In the genomic region with DNA sequence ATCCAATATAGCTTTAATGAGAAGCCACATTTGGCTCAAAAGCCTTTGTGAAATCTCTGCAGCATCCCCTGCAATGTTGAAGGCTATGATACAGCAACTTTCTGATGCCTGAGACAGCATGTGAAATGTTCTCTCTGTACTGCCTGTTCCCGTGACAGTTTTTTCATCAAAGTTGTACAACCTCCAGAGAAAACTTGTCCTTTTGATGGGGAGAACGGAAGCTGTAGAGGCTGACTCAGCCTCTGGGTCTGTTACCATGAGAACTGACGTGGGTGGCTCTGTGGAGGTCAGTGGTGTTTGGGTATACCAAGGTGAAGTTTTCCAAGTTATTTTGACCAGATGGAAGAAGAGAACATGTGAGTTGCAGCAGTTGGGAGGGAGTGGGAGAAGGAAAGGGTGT, we compare ENCODE assay signal across 11 cellular contexts. TPM values are rescaled to one million over a fixed set of nuclear protein-coding genes. Genes with fewer than 3 reads are reported as not detected.
DNase-seq lines count a peak whose midpoint lies in the region; ATAC-seq and TF ChIP-seq lines count a peak whose summit lies in the region.
"Had no signal": no experiment of that assay in that cellular context is flagged by ENCODE, and none has a peak within 500 bp of the region (broad histone marks: within the 10 kb centered on the region; RNA-seq: fewer than 3 reads in every experiment).

No MANE protein-coding gene starts in this region.

- H3K4me1 ChIP-seq in GM23248 (ENCODE audit: insufficient read depth) (peaks cover 17% of the 10 kb centered on the region), mammary epithelial cell (ENCODE audit: insufficient read depth, low read length) (peaks cover 10% of the 10 kb centered on the region), OCI-LY7 (ENCODE audit: insufficient read depth, low read length, poor library complexity, severe bottlenecking) (no peaks in the 10 kb centered on the region)

- dilution Hi-C loops in mammary epithelial cell (cut with HindIII; ENCODE audit: low sequenced_read_pairs): no loop called here

- intact Hi-C loops in mammary epithelial cell (cut with micrococcal nuclease) (no loop called here), OCI-LY7 (cut with micrococcal nuclease; ENCODE audit: unreplicated experiment) (no loop called here)

- peak; percentile 58 for DNase-seq in AG08395 (ENCODE audit: low spot score)
- DNase-seq in GM23248: peak; percentile 89
- DNase-seq in mammary epithelial cell: peak; percentile 47
- DNase-seq in midbrain (lab: John Stamatoyannopoulos, UW): peak; percentile 15
- no peak for DNase-seq in OCI-LY7 (ENCODE audit: low spot score)
- DNase-seq in NCI-H1092 treated with DMSO at 0.1 percent for 48 hours (lab: John Stamatoyannopoulos, UW): no peak
- no peak for DNase-seq in NCI-H82 (lab: John Stamatoyannopoulos, UW)
- DNase-seq: left cardiac atrium; NCI-H1048; stimulated activated CD4-positive, alpha-beta T cell treated with anti-CD3 and anti-CD28 coated beads, Interleukin-2, amount 100 ng/mL, for 48 hours had no signal

- H3K79me2 ChIP-seq in GM23248 (ENCODE audit: insufficient read depth): no peaks in the 10 kb centered on the region
- no peaks in the 10 kb centered on the region for H3K79me2 ChIP-seq in mammary epithelial cell (ENCODE audit: insufficient read depth, low read length)
- H3K79me2 ChIP-seq in OCI-LY7 (ENCODE audit: insufficient read depth, low read depth, low read length): no peaks in the 10 kb centered on the region

- POLR2A ChIA-PET in OCI-LY7 (lab: Charles Lee): interaction anchor here (0.7 kb wide), 1 partner anchor 273 kb away, joined by 3 read pairs; no protein-coding TSS in a partner anchor

- peak overlapping the region; percentile 76 for H3K27ac ChIP-seq in GM23248
- no peak overlapping the region for H3K27ac ChIP-seq in mammary epithelial cell (ENCODE audit: insufficient read depth, low read depth, low read length)
- H3K27ac ChIP-seq in OCI-LY7 (ENCODE audit: low read depth, low read length, poor library complexity, severe bottlenecking): no peak overlapping the region

- H3K9me3 ChIP-seq in GM23248 (ENCODE audit: low read depth): no peaks in the 10 kb centered on the region
- no peaks in the 10 kb centered on the region for H3K9me3 ChIP-seq in mammary epithelial cell (replicated peaks; ENCODE audit: insufficient read depth, low read length)
- H3K9me3 ChIP-seq in OCI-LY7 (ENCODE audit: low read length): no peaks in the 10 kb centered on the region

- peak overlapping the region; percentile 30; the same call in 1 of the 2 replicates for H3K4me3 ChIP-seq in GM23248
- no peak overlapping the region for H3K4me3 ChIP-seq in mammary epithelial cell (replicated peaks in 1 of 3; ENCODE audit: insufficient read depth in 1 of 3, low read depth in 2 of 3, low read length in 3 of 3)
- no peak overlapping the region for H3K4me3 ChIP-seq in OCI-LY7 (ENCODE audit: low read depth, low read length, poor library complexity, severe bottlenecking)

- H4K20me1 ChIP-seq in GM23248 (ENCODE audit: insufficient read depth) (no peaks in the 10 kb centered on the region), mammary epithelial cell (ENCODE audit: insufficient read depth, low read length) (no peaks in the 10 kb centered on the region), OCI-LY7 (ENCODE audit: insufficient read depth, low read length) (no peaks in the 10 kb centered on the region)

- peak overlapping the region; percentile 62; the same call in 1 of the 2 replicates for H2AFZ ChIP-seq in GM23248
- H2AFZ ChIP-seq in mammary epithelial cell (ENCODE audit: low read depth, low read length): no peak overlapping the region
- no peak overlapping the region for H2AFZ ChIP-seq in OCI-LY7 (ENCODE audit: low read length)

- ATAC-seq in HG02970 (IDR thresholded peaks at IDR 0.05; ENCODE audit: low FRiP score, unreplicated experiment): no peak
- ATAC-seq: left cardiac atrium had no signal

- WGBS in GM23248 (ENCODE audit: low coverage in 1 of 2, low lambda C conversion rate in 2 of 2, missing lambda C conversion rate in 2 of 2), 2 experiments: 0 to 4% methylated on average over 3 of the region's 3 CpGs
- 0% methylated on average over 3 of the region's 3 CpGs for WGBS in mammary epithelial cell (ENCODE audit: low coverage, missing lambda C conversion rate)

- H3K9ac ChIP-seq in GM23248: peak overlapping the region; percentile 43
- H3K9ac ChIP-seq in mammary epithelial cell (ENCODE audit: insufficient read depth, low read length): no peak overlapping the region

- in situ Hi-C loops in GM23248 (cut with MboI): no loop called here
- in situ Hi-C loops in mammary epithelial cell (cut with MboI; ENCODE audit: low sequenced_read_pairs in 2 of 2): no loop called here

- H3K9me2 ChIP-seq in GM23248 (ENCODE audit: insufficient read depth): no peaks in the 10 kb centered on the region
- no peaks in the 10 kb centered on the region for H3K9me2 ChIP-seq in OCI-LY7 (ENCODE audit: insufficient read depth, low read length)

- no peak for TF ChIP-seq CTCF in mammary epithelial cell (conservative IDR thresholded peaks at IDR 0.05 in 1 of 2, IDR thresholded peaks at IDR 0.05 in 1 of 2; ENCODE audit: extremely low read depth in 1 of 2, insufficient read depth in 1 of 2, low read depth in 1 of 2, low read length in 2 of 2)
- no peak for TF ChIP-seq CTCF in OCI-LY7 (conservative IDR thresholded peaks at IDR 0.05; ENCODE audit: low read length)

- peaks cover 18% of the 10 kb centered on the region for H3F3A ChIP-seq in GM23248 (ENCODE audit: insufficient read depth)

- H3K27me3 ChIP-seq in GM23248 (replicated peaks; ENCODE audit: insufficient read depth): no peaks in the 10 kb centered on the region
- peaks cover 3% of the 10 kb centered on the region for H3K27me3 ChIP-seq in mammary epithelial cell (ENCODE audit: insufficient read depth, low read length)

- BruUV-seq in mammary epithelial cell (replicated peaks; lab: Mats Ljungman, UMichigan): no TSS peak
- no TSS peak for BruUV-seq in OCI-LY7 (replicated peaks; lab: Mats Ljungman, UMichigan)

- H3K4me2 ChIP-seq in GM23248 (ENCODE audit: unreplicated experiment) (peak overlapping the region; percentile 74), mammary epithelial cell (ENCODE audit: insufficient read depth, low read depth, low read length) (no peak overlapping the region), OCI-LY7 (ENCODE audit: low read length) (no peak overlapping the region)

- CTCF ChIA-PET in mammary epithelial cell (lab: Charles Lee; ENCODE audit: low non-redundant PET) (interaction anchor here (0.6 kb wide), 1 partner anchor 344 kb away, joined by 3 read pairs; no protein-coding TSS in a partner anchor), OCI-LY7 (lab: Charles Lee; ENCODE audit: unreplicated experiment) (no interaction called here)

- H3K36me3 ChIP-seq in GM23248 (ENCODE audit: low read depth) (no peaks in the 10 kb centered on the region), mammary epithelial cell (ENCODE audit: insufficient read depth, low read length) (no peaks in the 10 kb centered on the region), OCI-LY7 (ENCODE audit: insufficient read depth, low read length) (no peaks in the 10 kb centered on the region)

RNA-seq across cellular contexts. Expression of a gene that starts 17.0 kb away (rescaled TPM):
- 2.6 and 4.3 TPM in 2 replicates for total RNA-seq in GM23248 (2014; rRNA removed; shearing (Covaris generic))
- polyA plus RNA-seq in GM23248 (2016; fragmentation: Nextera tagmentation; extraction: Ambion mirVana) (3.1 and 4.6 TPM in 2 replicates), mammary epithelial cell (0.17 TPM)
- total RNA-seq in mammary epithelial cell (under 1 TPM; 0.07 to 0.50 TPM), OCI-LY7 (2022) (6.7 and 9.8 TPM in 2 replicates)
- not detected for polyA minus RNA-seq in mammary epithelial cell
- 0.21 and 1.0 TPM in 2 replicates for total RNA-seq in OCI-LY7 (2014; rRNA removed; shearing (Covaris generic))

RNA-seq across cellular contexts. Expression of a gene that starts 50.4 kb away (rescaled TPM):
- total RNA-seq in GM23248 (2014; rRNA removed; shearing (Covaris generic)): 9.4 and 22.4 TPM in 2 replicates
- polyA plus RNA-seq in GM23248 (2016; fragmentation: Nextera tagmentation; extraction: Ambion mirVana) (3.9 and 4.3 TPM in 2 replicates), mammary epithelial cell (4.1 TPM)
- total RNA-seq in mammary epithelial cell (10 to 100 TPM in 1 of 2 donors, 1 to 10 TPM in 1; 4.4 to 13.5 TPM), OCI-LY7 (2022) (4.8 and 5.5 TPM in 2 replicates)
- 5.2 TPM for polyA minus RNA-seq in mammary epithelial cell
- 0.41 and 1.4 TPM in 2 replicates for total RNA-seq in OCI-LY7 (2014; rRNA removed; shearing (Covaris generic))

Comparison
In these comparisons a context has a peak if more than half of its experiments do, and no peak if none do; other contexts are left out.
1. DNase-seq: peak in AG08395 (single experiment), GM23248 (single experiment), mammary epithelial cell (single experiment) and midbrain (single experiment); none in OCI-LY7 (single experiment), NCI-H1092 treated with DMSO at 0.1 percent for 48 hours (single experiment) and NCI-H82 (single experiment).